In the genomic region with DNA sequence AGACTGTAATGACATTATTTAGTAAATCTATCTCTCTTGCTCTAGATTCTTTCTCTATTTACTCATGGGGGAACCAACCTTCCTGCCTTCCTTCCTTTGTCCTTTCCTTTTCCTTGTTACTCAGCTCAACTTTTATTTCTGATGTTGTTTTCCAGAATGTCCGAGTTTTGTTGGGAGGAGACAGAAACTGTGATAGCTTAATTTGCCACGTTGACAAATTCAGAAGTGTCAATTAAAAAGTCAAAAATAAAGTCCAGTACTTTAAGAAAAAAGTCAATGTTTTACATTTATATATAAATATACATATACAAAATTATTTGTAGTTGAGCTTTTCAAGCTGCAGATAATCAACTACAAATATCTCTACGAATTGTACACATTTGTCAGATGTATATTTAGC, we compare ENCODE assay signal across 28 cellular contexts.
"Had no signal": no experiment of that assay in that cellular context is flagged by ENCODE, and none has a peak within 500 bp of the region (broad histone marks: within the 10 kb centered on the region; RNA-seq: fewer than 3 reads in every experiment).

No MANE protein-coding gene starts in this region.

- H3K4me1 ChIP-seq: colonic mucosa, esophagus muscularis mucosa, esophagus squamous epithelium, foreskin keratinocyte, gastrocnemius medialis, gastroesophageal sphincter, heart left ventricle, heart right ventricle had no signal

- H3K27ac ChIP-seq: colonic mucosa, coronary artery, dorsolateral prefrontal cortex, epithelial cell of prostate, esophagus muscularis mucosa, esophagus squamous epithelium, foreskin keratinocyte, gastrocnemius medialis, gastroesophageal sphincter, heart left ventricle, heart right ventricle had no signal

- FAIRE-seq: colon, endometrium, endothelial cell of umbilical vein, frontal cortex had no signal

- H3K9me3 ChIP-seq: colonic mucosa, esophagus muscularis mucosa, esophagus squamous epithelium, gastrocnemius medialis, gastroesophageal sphincter, heart left ventricle, heart right ventricle had no signal

- H3K27me3 ChIP-seq: colonic mucosa, dorsolateral prefrontal cortex, esophagus muscularis mucosa, esophagus squamous epithelium, foreskin keratinocyte, gastrocnemius medialis, gastroesophageal sphincter, heart left ventricle, heart right ventricle had no signal

- DNase-seq: colonic mucosa; cortex of kidney; dermis blood vessel endothelial cell; dorsolateral prefrontal cortex; effector CD4-positive, alpha-beta T cell; effector CD8-positive, alpha-beta T cell; effector memory CD4-positive, alpha-beta T cell; effector memory CD8-positive, alpha-beta T cell; endodermal cell; erythroblast; esophagus squamous epithelium; foreskin fibroblast; foreskin keratinocyte; foreskin melanocyte; gastrocnemius medialis; glutamatergic neuron; head of caudate nucleus; heart left ventricle; heart right ventricle had no signal

- H3K36me3 ChIP-seq: colonic mucosa, esophagus muscularis mucosa, esophagus squamous epithelium, gastrocnemius medialis, gastroesophageal sphincter, heart left ventricle, heart right ventricle had no signal

- ATAC-seq: effector memory CD8-positive, alpha-beta T cell; esophagus mucosa; foreskin keratinocyte; gastrocnemius medialis; gastroesophageal sphincter; heart left ventricle; heart right ventricle had no signal

- H3K4me3 ChIP-seq: colonic mucosa, coronary artery, dorsolateral prefrontal cortex, esophagus muscularis mucosa, esophagus squamous epithelium, gastrocnemius medialis, gastroesophageal sphincter, heart left ventricle, heart right ventricle had no signal
